ENCODE assay signal across 11 cellular contexts in the genomic region with DNA sequence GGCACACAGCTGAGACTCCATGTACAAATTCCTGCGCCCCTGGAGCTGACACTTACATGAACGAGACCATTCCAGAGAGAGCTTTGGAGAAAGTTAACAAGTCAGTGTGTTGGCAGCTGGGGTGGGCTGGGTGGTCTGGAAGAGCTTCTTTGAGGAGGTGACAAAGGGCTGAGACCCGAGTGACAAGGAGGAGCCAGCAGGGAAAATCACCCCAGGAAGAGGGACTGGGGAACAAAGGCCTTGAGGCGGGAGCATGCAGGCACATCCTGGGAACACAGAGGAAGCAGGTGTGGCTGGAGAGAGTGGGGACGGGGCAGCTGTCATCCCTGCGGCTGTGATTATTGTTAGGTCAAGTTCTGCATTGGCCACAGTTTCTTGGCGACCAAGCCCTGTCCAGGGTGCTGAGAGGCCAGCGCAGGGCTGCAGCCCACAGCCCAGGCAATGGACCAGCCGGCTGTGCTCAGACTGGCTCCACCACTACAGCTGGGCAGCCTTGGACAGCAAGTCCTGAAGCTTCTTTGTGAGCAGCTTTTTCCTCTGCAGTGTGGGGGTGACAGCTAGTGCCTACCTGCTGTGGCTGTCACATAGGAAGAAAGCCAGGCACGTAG. TPM values are rescaled to one million over a fixed set of nuclear protein-coding genes. Genes with fewer than 3 reads are reported as not detected.
A peak's percentile ranks its signal among the peaks of the same experiment; 100 is the strongest.
DNase-seq lines count a peak whose midpoint lies in the region; ATAC-seq and TF ChIP-seq lines count a peak whose summit lies in the region.
"Had no signal": no experiment of that assay in that cellular context is flagged by ENCODE, and none has a peak within 500 bp of the region (broad histone marks: within the 10 kb centered on the region; RNA-seq: fewer than 3 reads in every experiment).

No MANE protein-coding gene starts in this region.

- CTCF ChIA-PET in Calu3 (lab: Charles Lee): no interaction called here
- CTCF ChIA-PET in activated CD8-positive, alpha-beta T cell treated with anti-CD3 and anti-CD28 coated beads for 36 hours (lab: Charles Lee): no interaction called here

- H3K27me3 Mint-ChIP-seq in Calu3 (ENCODE audit: unreplicated experiment): no peaks in the 10 kb centered on the region
- peaks cover 1% of the 10 kb centered on the region for H3K27me3 Mint-ChIP-seq in activated CD8-positive, alpha-beta T cell treated with anti-CD3 and anti-CD28 coated beads for 36 hours

- no peaks in the 10 kb centered on the region for H3K9me3 Mint-ChIP-seq in Calu3 (ENCODE audit: low read depth, unreplicated experiment)
- no peaks in the 10 kb centered on the region for H3K9me3 Mint-ChIP-seq in activated CD8-positive, alpha-beta T cell treated with anti-CD3 and anti-CD28 coated beads for 36 hours
- H3K9me3 Mint-ChIP-seq: IgD-negative memory B cell had no signal

- no peak for TF ChIP-seq CTCF in Calu3 (IDR thresholded peaks at IDR 0.05; ENCODE audit: unreplicated experiment)
- TF ChIP-seq CTCF in WERI-Rb-1 (IDR thresholded peaks at IDR 0.05; ENCODE audit: low read depth, low read length): no peak
- TF ChIP-seq CTCF in activated CD8-positive, alpha-beta T cell treated with anti-CD3 and anti-CD28 coated beads for 36 hours (IDR thresholded peaks at IDR 0.05): no peak

- intact Hi-C loops in Calu3 (cut with micrococcal nuclease; ENCODE audit: unreplicated experiment): no loop called here
- intact Hi-C loops in activated CD8-positive, alpha-beta T cell treated with anti-CD3 and anti-CD28 coated beads for 36 hours (cut with micrococcal nuclease): no loop called here

- H3K4me1 Mint-ChIP-seq in Calu3 (ENCODE audit: low read depth, unreplicated experiment): no peaks in the 10 kb centered on the region
- no peaks in the 10 kb centered on the region for H3K4me1 Mint-ChIP-seq in activated CD8-positive, alpha-beta T cell treated with anti-CD3 and anti-CD28 coated beads for 36 hours (ENCODE audit: low read depth)
- H3K4me1 Mint-ChIP-seq: IgD-negative memory B cell had no signal

- H3K27ac Mint-ChIP-seq in Calu3 (ENCODE audit: unreplicated experiment): no peak overlapping the region
- H3K27ac Mint-ChIP-seq in activated CD8-positive, alpha-beta T cell treated with anti-CD3 and anti-CD28 coated beads for 36 hours: no peak overlapping the region
- H3K27ac Mint-ChIP-seq: IgD-negative memory B cell had no signal

- no peaks in the 10 kb centered on the region for H3K27me3 ChIP-seq in WERI-Rb-1 (ENCODE audit: insufficient read depth, low read depth, severe bottlenecking)

- H3K36me3 ChIP-seq in WERI-Rb-1: no peaks in the 10 kb centered on the region

- BruUV-seq in Calu3 (replicated peaks; lab: Mats Ljungman, UMichigan): no TSS peak

- DNase-seq in Calu3: peak; percentile 64
- peak; percentile 72 for DNase-seq in NCI-H1105 treated with DMSO at 0.1 percent for 48 hours (lab: John Stamatoyannopoulos, UW)
- peak; percentile 63 for DNase-seq in WERI-Rb-1
- no peak for DNase-seq in left lobe of liver (ENCODE audit: low spot score)
- no peak for DNase-seq in caudate nucleus (lab: John Stamatoyannopoulos, UW)
- DNase-seq in NCI-H1694 treated with DMSO at 0.1 percent for 48 hours (lab: John Stamatoyannopoulos, UW): no peak
- no peak for DNase-seq in NOMO-1 treated with dmso at 0.1 percent for 144 hours (lab: John Stamatoyannopoulos, UW; ENCODE audit: unreplicated experiment)
- DNase-seq in activated CD8-positive, alpha-beta T cell treated with anti-CD3 and anti-CD28 coated beads for 36 hours: no peak
- DNase-seq: DND-41 had no signal

- no peak overlapping the region for H3K4me3 ChIP-seq in WERI-Rb-1 (ENCODE audit: low read depth, low read length)

- ATAC-seq in left lobe of liver: peak; percentile 63
- ATAC-seq in activated CD8-positive, alpha-beta T cell treated with anti-CD3 and anti-CD28 coated beads for 36 hours: no peak

- H3K9me3 ChIP-seq in WERI-Rb-1 (ENCODE audit: severe bottlenecking): no peaks in the 10 kb centered on the region

- POLR2A ChIA-PET in activated CD8-positive, alpha-beta T cell treated with anti-CD3 and anti-CD28 coated beads for 36 hours (lab: Charles Lee): no interaction called here

- H3K27ac ChIP-seq in WERI-Rb-1 (peak overlapping the region; percentile 89), caudate nucleus (ENCODE audit: low read depth, low read length) (no peak overlapping the region)

- no peaks in the 10 kb centered on the region for H3K36me3 Mint-ChIP-seq in Calu3 (ENCODE audit: insufficient read depth, unreplicated experiment)
- H3K36me3 Mint-ChIP-seq in activated CD8-positive, alpha-beta T cell treated with anti-CD3 and anti-CD28 coated beads for 36 hours (ENCODE audit: low read depth): no peaks in the 10 kb centered on the region
- H3K36me3 Mint-ChIP-seq: IgD-negative memory B cell had no signal

- H3K4me3 Mint-ChIP-seq in Calu3 (ENCODE audit: low read depth, unreplicated experiment): no peak overlapping the region
- H3K4me3 Mint-ChIP-seq in activated CD8-positive, alpha-beta T cell treated with anti-CD3 and anti-CD28 coated beads for 36 hours: no peak overlapping the region
- H3K4me3 Mint-ChIP-seq: IgD-negative memory B cell had no signal

RNA-seq across cellular contexts. Expression of a gene that starts 34.2 kb away (rescaled TPM):
- total RNA-seq in Calu3 (2022) (not detected in 2 replicates), left lobe of liver (not detected)
- not detected for total RNA-seq in activated CD8-positive, alpha-beta T cell treated with anti-CD3 and anti-CD28 coated beads for 36 hours
- total RNA-seq: skeletal muscle tissue had no signal

Comparison
In these comparisons a context has a peak if more than half of its experiments do, and no peak if none do; other contexts are left out.
1. DNase-seq: peak in Calu3 (single experiment), NCI-H1105 treated with DMSO at 0.1 percent for 48 hours (single experiment) and WERI-Rb-1 (single experiment); none in left lobe of liver (single experiment), caudate nucleus (0 of 61), NCI-H1694 treated with DMSO at 0.1 percent for 48 hours (single experiment), NOMO-1 treated with dmso at 0.1 percent for 144 hours (single experiment) and activated CD8-positive, alpha-beta T cell treated with anti-CD3 and anti-CD28 coated beads for 36 hours (single experiment).